ENCODE assay signal across 25 cellular contexts in the genomic region with DNA sequence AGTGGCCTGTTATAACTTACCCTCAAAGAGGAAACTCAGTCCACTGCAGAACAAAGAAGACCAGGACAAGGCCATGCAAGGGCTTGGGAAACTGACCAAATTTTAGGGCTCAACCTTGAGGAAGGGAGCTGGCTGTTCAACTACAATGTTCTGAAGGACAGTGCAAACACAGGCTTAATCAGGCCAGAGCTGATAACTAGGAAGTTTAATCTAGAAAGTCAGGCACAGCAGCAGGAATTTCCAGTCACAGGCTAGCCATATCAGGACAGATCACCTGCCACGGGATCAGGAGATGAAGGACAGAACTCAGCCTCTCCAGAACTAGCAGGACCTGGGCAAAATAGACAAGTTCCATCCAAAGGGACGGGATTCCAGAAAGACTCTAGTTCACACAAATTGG.
"Had no signal": no experiment of that assay in that cellular context is flagged by ENCODE, and none has a peak within 500 bp of the region (broad histone marks: within the 10 kb centered on the region; RNA-seq: fewer than 3 reads in every experiment).

No MANE protein-coding gene starts in this region.

- H3K36me3 Mint-ChIP-seq: naive thymus-derived CD8-positive, alpha-beta T cell had no signal

- H3K9me3 ChIP-seq: gastrocnemius medialis, left lung, lower lobe of right lung, thoracic aorta, tibial nerve, upper lobe of left lung had no signal

- H3K4me1 Mint-ChIP-seq: nephron progenitor cell had no signal

- H3K9me3 Mint-ChIP-seq: endodermal cell; naive thymus-derived CD8-positive, alpha-beta T cell; nephron progenitor cell had no signal

- H3K27ac Mint-ChIP-seq: endodermal cell; naive thymus-derived CD8-positive, alpha-beta T cell; nephron progenitor cell had no signal

- H3K27ac ChIP-seq: epithelial cell of prostate, gastrocnemius medialis, hepatocyte, left lung, lower lobe of right lung, thoracic aorta, tibial nerve, upper lobe of left lung had no signal

- H3K4me3 Mint-ChIP-seq: endodermal cell; naive thymus-derived CD8-positive, alpha-beta T cell; nephron progenitor cell had no signal

- H3K36me3 ChIP-seq: gastrocnemius medialis, left lung, lower lobe of right lung, thoracic aorta, tibial nerve, upper lobe of left lung had no signal

- DNase-seq: effector CD8-positive, alpha-beta T cell; endodermal cell; foreskin fibroblast; gastrocnemius medialis; head of caudate nucleus; kidney; left lung; lower lobe of right lung; naive thymus-derived CD8-positive, alpha-beta T cell; nephron progenitor cell; nucleus accumbens; retina; stimulated activated CD4-positive, alpha-beta T cell treated with anti-CD3 and anti-CD28 coated beads, Interleukin-12 subunit alpha, Interleukin-12 subunit beta, amount 100 ng/mL, for 4 hours; stimulated activated CD4-positive, alpha-beta T cell treated with anti-CD3 and anti-CD28 coated beads, Interleukin-1b, Interleukin-23, amount 100 ng/mL, for 48 hours; stimulated activated CD4-positive, alpha-beta T cell treated with anti-CD3 and anti-CD28 coated beads, Interleukin-4, amount 100 ng/mL, for 1 hour; stimulated activated CD8-positive, alpha-beta memory T cell treated with anti-CD3 and anti-CD28 coated beads, Interleukin-4, amount 100 ng/mL, for 48 hours; stimulated activated naive CD8-positive, alpha-beta T cell treated with anti-CD3 and anti-CD28 coated beads, Interleukin-15, Interleukin-2, amounts not matched to agents 100 U/mL and 50 U/mL, for 24 hours; upper lobe of left lung had no signal

- H3K4me3 ChIP-seq: gastrocnemius medialis, hepatocyte, left lung, lower lobe of right lung, smooth muscle cell, thoracic aorta, tibial nerve, upper lobe of left lung had no signal

- ATAC-seq: esophagus mucosa; gastrocnemius medialis; left lung; lower lobe of right lung; naive thymus-derived CD8-positive, alpha-beta T cell; sciatic nerve; stimulated activated naive CD8-positive, alpha-beta T cell treated with anti-CD3 and anti-CD28 coated beads, Interleukin-15, Interleukin-2, amounts not matched to agents 100 U/mL and 50 U/mL, for 24 hours had no signal

- H3K27me3 ChIP-seq: gastrocnemius medialis, hepatocyte, tibial nerve, upper lobe of left lung had no signal
